In the genomic region with DNA sequence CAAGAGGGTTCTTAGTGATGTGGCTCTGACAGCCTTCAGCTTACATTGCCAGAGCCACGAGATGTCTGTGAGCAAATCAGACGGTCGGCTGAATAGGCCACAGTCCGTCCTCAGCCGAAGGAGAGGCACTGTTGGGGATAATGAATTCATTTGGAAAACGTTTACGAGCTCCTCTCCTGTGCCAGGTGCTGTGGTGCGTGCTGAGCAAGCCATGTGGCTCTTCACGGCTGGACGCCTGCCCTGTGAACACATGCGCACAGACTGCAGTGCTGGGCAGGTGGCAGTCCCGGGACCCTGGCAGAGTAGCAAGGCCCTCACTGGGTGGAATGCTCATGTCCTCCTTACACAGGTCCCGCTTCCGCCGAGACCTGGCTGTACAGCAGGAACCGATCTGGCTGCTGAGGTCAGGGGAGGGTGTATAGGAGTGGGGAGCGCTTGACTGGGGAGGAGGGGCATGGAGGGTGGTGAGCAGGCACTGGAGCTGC, we compare ENCODE assay signal across 8 cellular contexts. TPM values are rescaled to one million over a fixed set of nuclear protein-coding genes. Genes with fewer than 3 reads are reported as not detected.
DNase-seq lines count a peak whose midpoint lies in the region; ATAC-seq lines count a peak whose summit lies in the region.

No MANE protein-coding gene starts in this region.

- DNase-seq in CD4-positive, CD25-positive, alpha-beta regulatory T cell, result no peak
- DNase-seq in medulla oblongata (ENCODE audit: extremely low spot score) (peak; percentile 78), OCI-M2 (lab: John Stamatoyannopoulos, UW; ENCODE audit: unreplicated experiment) (no peak), mesenteric fat pad (ENCODE audit: low spot score) (no peak), D341Med (ENCODE audit: low spot score) (no peak), AML-193 (lab: John Stamatoyannopoulos, UW) (no peak)

- H3K4me3 ChIP-seq in CD4-positive, CD25-positive, alpha-beta regulatory T cell (ENCODE audit: low read depth, low read length), result no peak overlapping the region

- H3K4me1 ChIP-seq in CD4-positive, CD25-positive, alpha-beta regulatory T cell (ENCODE audit: control insufficient read depth, insufficient read depth, low read length, poor library complexity, severe bottlenecking), result peaks cover 37% of the 10 kb centered on the region

- H3K27me3 ChIP-seq in CD4-positive, CD25-positive, alpha-beta regulatory T cell (ENCODE audit: control insufficient read depth, insufficient read depth, low read length), result no peaks in the 10 kb centered on the region

- H3K36me3 Mint-ChIP-seq in CD4-positive, CD25-positive, alpha-beta regulatory T cell, result peaks cover 14% of the 10 kb centered on the region
- peaks cover 93% of the 10 kb centered on the region for H3K36me3 Mint-ChIP-seq in activated T-helper 17 cell treated with anti-CD3 and anti-CD28 coated beads, Interleukin-2, amount 50 U/mL, for 72 hours (ENCODE audit: low read depth)

- peak overlapping the region; percentile 85 to 94 (median 86) for H3K27ac Mint-ChIP-seq in CD4-positive, CD25-positive, alpha-beta regulatory T cell
- peak overlapping the region; percentile 88 for H3K27ac Mint-ChIP-seq in activated T-helper 17 cell treated with anti-CD3 and anti-CD28 coated beads, Interleukin-2, amount 50 U/mL, for 72 hours

- no peak for ATAC-seq in CD4-positive, CD25-positive, alpha-beta regulatory T cell (ENCODE audit: low read depth in 2 of 2)
- peak; percentile 26 for ATAC-seq in HG03108 (IDR thresholded peaks at IDR 0.05; ENCODE audit: unreplicated experiment)
- no peak for ATAC-seq in activated T-helper 17 cell treated with anti-CD3 and anti-CD28 coated beads, Interleukin-2, amount 50 U/mL, for 72 hours (replicated peaks)

- H3K4me1 Mint-ChIP-seq in CD4-positive, CD25-positive, alpha-beta regulatory T cell, result peaks cover 14 to 82% (median 47%) of the 10 kb centered on the region in 4 donors
- H3K4me1 Mint-ChIP-seq in activated T-helper 17 cell treated with anti-CD3 and anti-CD28 coated beads, Interleukin-2, amount 50 U/mL, for 72 hours, result peaks cover 47% of the 10 kb centered on the region

- peaks cover 0 to 1% (median 0%) of the 10 kb centered on the region in 7 donors for H3K9me3 Mint-ChIP-seq in CD4-positive, CD25-positive, alpha-beta regulatory T cell
- no peaks in the 10 kb centered on the region for H3K9me3 Mint-ChIP-seq in activated T-helper 17 cell treated with anti-CD3 and anti-CD28 coated beads, Interleukin-2, amount 50 U/mL, for 72 hours

- H3K4me3 Mint-ChIP-seq in CD4-positive, CD25-positive, alpha-beta regulatory T cell, result peak overlapping the region in 2 of 4 donors; percentile 13 to 32
- peak overlapping the region; percentile 81 for H3K4me3 Mint-ChIP-seq in activated T-helper 17 cell treated with anti-CD3 and anti-CD28 coated beads, Interleukin-2, amount 50 U/mL, for 72 hours

- peaks cover 4% of the 10 kb centered on the region for H3K27me3 Mint-ChIP-seq in CD4-positive, CD25-positive, alpha-beta regulatory T cell
- H3K27me3 Mint-ChIP-seq in activated T-helper 17 cell treated with anti-CD3 and anti-CD28 coated beads, Interleukin-2, amount 50 U/mL, for 72 hours, result no peaks in the 10 kb centered on the region

- H3K9me3 ChIP-seq in CD4-positive, CD25-positive, alpha-beta regulatory T cell (ENCODE audit: control insufficient read depth in 2 of 2, low read length in 2 of 2), result no peaks in the 10 kb centered on the region

- no peak overlapping the region for H3K27ac ChIP-seq in CD4-positive, CD25-positive, alpha-beta regulatory T cell (ENCODE audit: insufficient read depth, low read length, poor library complexity, severe bottlenecking)

- H3K36me3 ChIP-seq in CD4-positive, CD25-positive, alpha-beta regulatory T cell (ENCODE audit: control insufficient read depth, insufficient read depth, low read length), result peaks cover 4% of the 10 kb centered on the region

RNA-seq across cellular contexts. Expression of a gene that starts 6.8 kb away (rescaled TPM):
- 42.5 TPM for total RNA-seq in CD4-positive, CD25-positive, alpha-beta regulatory T cell
- 10 to 100 TPM; 19.8 to 34.0 (median 23.0) TPM for polyA plus RNA-seq in CD4-positive, CD25-positive, alpha-beta regulatory T cell
- 100 to 1,000 TPM in 1 of 2 donors, 10 to 100 TPM in 1; 52.4 to 108 TPM for total RNA-seq in activated T-helper 17 cell treated with anti-CD3 and anti-CD28 coated beads, Interleukin-2, amount 50 U/mL, for 72 hours
- total RNA-seq in mesenteric fat pad, result 24.5 TPM

RNA-seq across cellular contexts. Expression of a gene that starts 31.2 kb away (rescaled TPM):
- 105 TPM for total RNA-seq in CD4-positive, CD25-positive, alpha-beta regulatory T cell
- 10 to 100 TPM; 75.5 to 94.3 (median 81.5) TPM for polyA plus RNA-seq in CD4-positive, CD25-positive, alpha-beta regulatory T cell
- 100 to 1,000 TPM in 1 of 2 donors, 10 to 100 TPM in 1; 90.7 to 124 TPM for total RNA-seq in activated T-helper 17 cell treated with anti-CD3 and anti-CD28 coated beads, Interleukin-2, amount 50 U/mL, for 72 hours
- 30.8 TPM for total RNA-seq in mesenteric fat pad
